1 cellular context compared by ENCODE assay signal in the genomic region with DNA sequence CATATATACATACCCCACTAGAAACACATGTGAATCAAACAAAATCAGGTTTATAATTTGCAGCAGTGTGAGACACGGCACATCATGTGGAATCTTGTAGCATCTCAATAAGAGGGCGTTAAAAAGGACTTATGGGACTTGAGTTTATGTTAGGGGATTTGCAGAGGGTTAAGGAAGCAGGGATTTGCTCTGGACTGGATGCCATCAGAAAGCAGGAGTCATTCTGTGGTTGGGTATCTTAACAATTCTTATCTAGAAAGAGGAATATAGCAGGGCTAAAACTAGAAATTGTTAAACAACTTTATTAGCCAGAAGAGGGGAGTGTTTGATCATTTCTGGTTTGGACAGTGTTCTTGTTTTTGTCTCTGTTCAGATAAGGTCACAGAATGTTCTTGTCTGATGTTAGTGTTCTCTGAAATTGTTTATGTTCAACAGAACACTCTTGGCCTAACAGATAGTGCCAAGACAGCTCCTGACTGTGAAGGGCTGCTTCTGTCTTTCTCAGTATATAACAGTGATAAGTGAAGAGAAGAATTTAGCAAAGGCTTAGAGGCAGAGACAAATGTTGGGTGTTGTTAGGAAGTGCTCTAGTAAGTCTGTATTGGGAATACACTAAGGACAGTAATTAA.
TF ChIP-seq lines count a peak whose summit lies in the region.

No MANE protein-coding gene starts in this region.

TF ChIP-seq in endothelial cell of umbilical vein, 7 proteins besides CTCF, POLR2A, EP300 and RAD21:
- TF ChIP-seq FOS (IDR thresholded peaks at IDR 0.05; ENCODE audit: borderline replicate concordance, insufficient read depth, low read length): no peak
- no peak for TF ChIP-seq JUN (IDR thresholded peaks at IDR 0.05; ENCODE audit: borderline replicate concordance, insufficient read depth, insufficient read length, low read depth)
- no peak for TF ChIP-seq EZH2 (IDR thresholded peaks at IDR 0.05; ENCODE audit: borderline replicate concordance, low read depth, low read length, severe bottlenecking)
- TF ChIP-seq MYC (IDR thresholded peaks at IDR 0.05; ENCODE audit: low read depth, low read length): no peak
- TF ChIP-seq, protein P1, sequence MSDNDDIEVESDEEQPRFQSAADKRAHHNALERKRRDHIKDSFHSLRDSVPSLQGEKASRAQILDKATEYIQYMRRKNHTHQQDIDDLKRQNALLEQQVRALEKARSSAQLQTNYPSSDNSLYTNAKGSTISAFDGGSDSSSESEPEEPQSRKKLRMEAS (IDR thresholded peaks at IDR 0.05; ENCODE audit: insufficient read depth, insufficient read length): no peak
- TF ChIP-seq GATA2 (IDR thresholded peaks at IDR 0.05; ENCODE audit: insufficient read depth, insufficient read length, low read depth, low read length): no peak
- TF ChIP-seq POLR2AphosphoS5 (IDR thresholded peaks at IDR 0.05; ENCODE audit: insufficient read depth, low read depth, low read length): no peak
